Comparison of ENCODE assay signal across 8 cellular contexts in the genomic region with DNA sequence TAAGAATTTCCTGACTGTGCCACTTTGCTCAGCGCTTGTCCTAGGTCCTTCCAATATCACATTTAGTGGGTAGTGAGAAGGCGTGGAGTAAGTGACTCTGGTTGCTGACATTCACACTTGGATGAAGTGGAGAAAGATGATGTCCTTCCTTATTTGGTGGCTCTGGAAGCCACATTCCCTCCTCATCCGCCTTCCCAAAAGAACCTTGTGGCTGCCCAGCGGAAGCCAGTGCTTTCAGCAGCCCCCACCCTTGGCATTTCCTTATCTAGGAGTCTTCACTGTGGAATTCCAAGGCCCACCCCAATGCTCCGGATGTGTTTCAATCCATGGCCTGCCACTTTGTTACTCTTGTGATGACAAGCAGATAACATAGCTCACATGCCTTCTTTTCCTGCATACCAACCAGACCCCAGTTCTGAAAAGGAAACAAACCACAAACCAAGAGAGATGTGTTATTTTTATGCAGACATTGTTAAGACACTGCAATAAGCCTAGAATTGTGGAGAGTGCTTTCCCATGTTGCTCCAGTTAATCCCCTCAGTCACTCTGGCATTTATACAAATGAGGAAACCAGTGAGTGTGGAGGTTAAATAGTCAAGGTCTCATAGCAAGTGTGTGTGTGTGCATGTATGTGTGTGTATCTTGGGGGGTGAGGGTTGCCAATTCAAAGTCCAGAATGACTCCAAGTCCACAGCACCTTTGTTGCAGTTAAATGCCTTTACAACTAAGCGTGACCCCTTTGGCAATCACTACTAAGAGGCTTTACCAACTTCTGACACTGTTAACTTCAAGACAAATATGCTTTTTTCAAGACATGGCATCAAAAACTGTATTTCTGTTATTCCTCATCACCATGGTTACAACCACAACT. TPM values are rescaled to one million over a fixed set of nuclear protein-coding genes. Genes with fewer than 3 reads are reported as not detected.
DNase-seq lines count a peak whose midpoint lies in the region; TF ChIP-seq lines count a peak whose summit lies in the region.

No MANE protein-coding gene starts in this region.

- H4K5ac ChIP-seq in mesendoderm (ENCODE audit: low read length) = no peak overlapping the region

- H4K8ac ChIP-seq in mesendoderm (ENCODE audit: low read depth, low read length) = no peak overlapping the region

- H3K4ac ChIP-seq in mesendoderm (ENCODE audit: low read depth, low read length) = no peak overlapping the region

- peaks cover 4% of the 10 kb centered on the region for H3K27me3 Mint-ChIP-seq in endothelial cell (ENCODE audit: unreplicated experiment)
- peaks cover 14 to 50% of the 10 kb centered on the region in 2 donors for H3K27me3 Mint-ChIP-seq in CD8-positive, alpha-beta memory T cell

- CTCF ChIA-PET in CD8-positive, alpha-beta memory T cell (lab: Charles Lee) = no interaction called here

- H3K79me2 ChIP-seq in ACC112 (ENCODE audit: control insufficient read depth, insufficient read depth, low read length, unreplicated experiment) = no peaks in the 10 kb centered on the region
- no peaks in the 10 kb centered on the region for H3K79me2 ChIP-seq in mesendoderm (ENCODE audit: control insufficient read depth, insufficient read depth, low read length)

- no peak overlapping the region for H2AFZ ChIP-seq in ACC112 (ENCODE audit: low read length, unreplicated experiment)

- H3K18ac ChIP-seq in mesendoderm (ENCODE audit: low read length) = no peak overlapping the region

- POLR2A ChIA-PET in CD8-positive, alpha-beta memory T cell (lab: Charles Lee) = no interaction called here

- H3K36me3 ChIP-seq in ACC112 (ENCODE audit: insufficient read depth, low read length) (no peaks in the 10 kb centered on the region), mesendoderm (ENCODE audit: control insufficient read depth, insufficient read depth, low read length) (no peaks in the 10 kb centered on the region)
- no peaks in the 10 kb centered on the region for H3K36me3 ChIP-seq in CD8-positive, alpha-beta memory T cell (ENCODE audit: insufficient read depth, low read length)

- H3K27ac Mint-ChIP-seq in endothelial cell (ENCODE audit: unreplicated experiment) = peak overlapping the region; percentile 93
- H3K27ac Mint-ChIP-seq in CD8-positive, alpha-beta memory T cell = no peak overlapping the region

- H3K27me3 ChIP-seq in ACC112 (ENCODE audit: insufficient read depth, low read length) (no peaks in the 10 kb centered on the region), mesendoderm (ENCODE audit: insufficient read depth, low read length, poor library complexity) (peaks cover 5% of the 10 kb centered on the region)
- peaks cover 4% of the 10 kb centered on the region for H3K27me3 ChIP-seq in CD8-positive, alpha-beta memory T cell (ENCODE audit: insufficient read depth, low read length, poor library complexity, severe bottlenecking)

- no peaks in the 10 kb centered on the region for H3K9me3 Mint-ChIP-seq in endothelial cell (ENCODE audit: unreplicated experiment)
- no peaks in the 10 kb centered on the region for H3K9me3 Mint-ChIP-seq in CD8-positive, alpha-beta memory T cell

- no peak overlapping the region for H3K4me3 Mint-ChIP-seq in endothelial cell (ENCODE audit: unreplicated experiment)
- H3K4me3 Mint-ChIP-seq in CD8-positive, alpha-beta memory T cell = no peak overlapping the region

- H3K4me1 ChIP-seq in ACC112 (ENCODE audit: control insufficient read depth, insufficient read depth, low read length, unreplicated experiment) (peaks cover 52% of the 10 kb centered on the region), mesendoderm (ENCODE audit: control insufficient read depth, low read depth, low read length) (peaks cover 13% of the 10 kb centered on the region)
- H3K4me1 ChIP-seq in CD8-positive, alpha-beta memory T cell (ENCODE audit: insufficient read depth, low read length) = no peaks in the 10 kb centered on the region

- peak overlapping the region; percentile 75 for H3K56ac ChIP-seq in mesendoderm (ENCODE audit: low read length)

- TF ChIP-seq CTCF in endothelial cell (IDR thresholded peaks at IDR 0.05; ENCODE audit: unreplicated experiment) = no peak

- H3K27ac ChIP-seq in ACC112 (ENCODE audit: low read depth, low read length) = peak overlapping the region; percentile 95
- H3K27ac ChIP-seq in mesendoderm (ENCODE audit: low read depth, low read length) = peak overlapping the region; percentile 86
- no peak overlapping the region for H3K27ac ChIP-seq in CD8-positive, alpha-beta memory T cell (ENCODE audit: low read depth, low read length)

- H2BK5ac ChIP-seq in mesendoderm (ENCODE audit: low read length) = peak overlapping the region; percentile 83

- H3K4me2 ChIP-seq in mesendoderm (ENCODE audit: low read length) = no peak overlapping the region

- no peak overlapping the region for H2AK5ac ChIP-seq in mesendoderm (ENCODE audit: low read length)

- no peak overlapping the region for H3K23ac ChIP-seq in mesendoderm (ENCODE audit: low read length)

- H3K9me3 ChIP-seq in CD8-positive, alpha-beta memory T cell (ENCODE audit: low read length) = no peaks in the 10 kb centered on the region

- no peaks in the 10 kb centered on the region for H3K36me3 Mint-ChIP-seq in endothelial cell (ENCODE audit: low read depth, unreplicated experiment)
- no peaks in the 10 kb centered on the region for H3K36me3 Mint-ChIP-seq in CD8-positive, alpha-beta memory T cell

- DNase-seq in M059J (ENCODE audit: low read depth) = peak; percentile 97
- peak; percentile 67 for DNase-seq in endothelial cell (ENCODE audit: low spot score)
- DNase-seq in mesendoderm = peak; percentile 100
- DNase-seq in DMS53 (lab: John Stamatoyannopoulos, UW) = no peak
- DNase-seq in activated T-cell treated with anti-CD3 and anti-CD28 coated beads for 4 hours = no peak
- no peak for DNase-seq in CD8-positive, alpha-beta memory T cell
- DNase-seq in NCI-H1436 treated with DMSO at 0.1 percent for 48 hours (lab: John Stamatoyannopoulos, UW) = no peak

- H3K9ac ChIP-seq in mesendoderm (ENCODE audit: low read length) = no peak overlapping the region

- no peaks in the 10 kb centered on the region for H3K79me1 ChIP-seq in mesendoderm (ENCODE audit: low read length)

- peak overlapping the region; percentile 95 for H2BK120ac ChIP-seq in mesendoderm (ENCODE audit: low read depth, low read length)

- WGBS in mesendoderm (ENCODE audit: extremely low coverage, insufficient coverage, low lambda C conversion rate) = no CpG with 5 or more reads among the region's 6 CpGs

- H3K4me3 ChIP-seq in ACC112 (ENCODE audit: low read depth, low read length) (peak overlapping the region; percentile 45), mesendoderm (ENCODE audit: low read length) (no peak overlapping the region)
- H3K4me3 ChIP-seq in CD8-positive, alpha-beta memory T cell (ENCODE audit: low read length) = no peak overlapping the region

- no peak overlapping the region for H2BK15ac ChIP-seq in mesendoderm (replicated peaks; ENCODE audit: low read depth)

- H3K4me1 Mint-ChIP-seq in endothelial cell (ENCODE audit: unreplicated experiment) = peaks cover 34% of the 10 kb centered on the region
- no peaks in the 10 kb centered on the region for H3K4me1 Mint-ChIP-seq in CD8-positive, alpha-beta memory T cell

RNA-seq across cellular contexts. Expression of a gene that starts 10.3 kb away (rescaled TPM):
- total RNA-seq in M059J (2014; rRNA removed; shearing (Covaris generic)) = 32.4 and 40.0 TPM in 2 replicates
- total RNA-seq in endothelial cell (ENCODE audit: unreplicated experiment) = 0.82 TPM
- 65.5 TPM for polyA plus RNA-seq in mesendoderm (2013, experiment 1 of 2)
- 62.4 TPM for polyA plus RNA-seq in mesendoderm (2013, experiment 2 of 2)
- not detected for total RNA-seq in CD8-positive, alpha-beta memory T cell
- not detected for polyA plus RNA-seq in CD8-positive, alpha-beta memory T cell

RNA-seq across cellular contexts. Expression of a gene that starts 59.4 kb away (rescaled TPM):
- 114 and 121 TPM in 2 replicates for total RNA-seq in M059J (2014; rRNA removed; shearing (Covaris generic))
- 53.0 TPM for total RNA-seq in endothelial cell (ENCODE audit: unreplicated experiment)
- polyA plus RNA-seq in mesendoderm (2013, experiment 1 of 2) = 97.5 TPM
- 96.2 TPM for polyA plus RNA-seq in mesendoderm (2013, experiment 2 of 2)
- total RNA-seq in CD8-positive, alpha-beta memory T cell = 100 to 1,000 TPM; 123 to 130 TPM
- 40.3 TPM for polyA plus RNA-seq in CD8-positive, alpha-beta memory T cell

Comparison
In these comparisons a context has a peak if more than half of its experiments do, and no peak if none do; other contexts are left out.
1. DNase-seq: peak in M059J (single experiment), endothelial cell (single experiment) and mesendoderm (single experiment); none in DMS53 (single experiment), activated T-cell treated with anti-CD3 and anti-CD28 coated beads for 4 hours (single experiment), CD8-positive, alpha-beta memory T cell (0 of 5) and NCI-H1436 treated with DMSO at 0.1 percent for 48 hours (single experiment).
2. RNA of a gene that starts 10.3 kb away (total RNA-seq): 32.4 to 40.0 TPM in M059J; 0.82 TPM in endothelial cell (single experiment) and not detected in CD8-positive, alpha-beta memory T cell; every median in the first group is over 10 times any median in the second.